ENCODE assay signal across 22 cellular contexts in the genomic region with DNA sequence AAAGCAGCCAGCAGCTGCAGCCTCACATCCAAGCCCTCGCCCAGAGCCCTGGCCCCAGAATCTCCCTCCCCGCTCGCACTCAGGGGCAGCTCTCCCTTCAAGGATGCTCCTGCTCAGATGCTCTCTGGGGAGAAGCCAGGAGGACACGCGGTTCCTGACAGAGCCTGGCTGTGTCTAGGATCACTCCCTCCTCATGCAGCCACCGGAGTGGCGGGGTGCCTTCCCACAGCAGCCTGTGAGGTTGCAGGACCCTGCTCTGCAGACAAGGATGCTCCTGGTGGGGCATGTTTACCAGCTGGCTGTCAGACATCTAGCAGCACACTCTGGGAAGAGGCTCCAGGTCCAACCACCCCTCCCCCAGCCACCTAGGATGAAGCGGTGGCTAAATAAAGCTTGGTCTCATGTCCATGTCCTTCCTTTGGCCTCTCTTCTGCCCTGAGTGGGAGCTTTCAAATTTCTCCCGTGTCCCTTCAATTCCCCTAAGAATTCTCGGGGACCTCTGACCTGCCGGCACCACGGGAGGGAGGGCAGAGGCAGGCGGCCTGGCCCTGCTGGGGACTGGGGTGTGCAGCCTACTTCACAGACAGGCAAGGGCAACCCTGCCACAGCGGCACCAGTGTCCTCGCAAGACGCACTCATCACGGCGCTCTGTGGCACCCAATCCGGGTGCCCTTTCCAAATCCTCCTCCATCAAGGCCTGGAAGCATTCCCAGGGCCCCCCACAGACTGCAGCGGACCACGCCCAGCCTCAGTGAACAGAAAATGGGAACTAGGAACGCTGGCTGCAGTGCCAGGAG.
DNase-seq lines count a peak whose midpoint lies in the region; ATAC-seq and TF ChIP-seq lines count a peak whose summit lies in the region.
"Had no signal": no experiment of that assay in that cellular context is flagged by ENCODE, and none has a peak within 500 bp of the region (broad histone marks: within the 10 kb centered on the region; RNA-seq: fewer than 3 reads in every experiment).

No MANE protein-coding gene starts in this region.

- H3K4me3 Mint-ChIP-seq in IgD-negative memory B cell: peak overlapping the region in 2 of 4 donors; percentile 23 to 58
- H3K4me3 Mint-ChIP-seq in dendritic cell treated with granulocyte-macrophage colony-stimulating factor and Interleukin-4, amounts not matched to agents 40 ng/mL and 50 ng/mL, for 4 days: no peak overlapping the region
- no peak overlapping the region for H3K4me3 Mint-ChIP-seq in mesothelial cell of epicardium
- H3K4me3 Mint-ChIP-seq: CD8-positive, alpha-beta T cell; central memory CD8-positive, alpha-beta T cell; effector memory CD8-positive, alpha-beta T cell; neural crest cell had no signal

- POLR2A ChIA-PET in A673 (lab: Charles Lee; ENCODE audit: low non-redundant PET): no interaction called here

- H3K4me1 Mint-ChIP-seq in IgD-negative memory B cell: peaks cover 34 to 59% (median 40%) of the 10 kb centered on the region in 3 donors
- H3K4me1 Mint-ChIP-seq in dendritic cell treated with granulocyte-macrophage colony-stimulating factor and Interleukin-4, amounts not matched to agents 40 ng/mL and 50 ng/mL, for 4 days (ENCODE audit: low read depth): peaks cover 64% of the 10 kb centered on the region
- peaks cover 26% of the 10 kb centered on the region for H3K4me1 Mint-ChIP-seq in mesothelial cell of epicardium
- H3K4me1 Mint-ChIP-seq: central memory CD8-positive, alpha-beta T cell had no signal

- H3K27me3 Mint-ChIP-seq in IgD-negative memory B cell (peaks cover 2% of the 10 kb centered on the region), mesothelial cell of epicardium (ENCODE audit: low read depth) (no peaks in the 10 kb centered on the region)
- no peaks in the 10 kb centered on the region for H3K27me3 Mint-ChIP-seq in dendritic cell treated with granulocyte-macrophage colony-stimulating factor and Interleukin-4, amounts not matched to agents 40 ng/mL and 50 ng/mL, for 4 days
- H3K27me3 Mint-ChIP-seq: central memory CD8-positive, alpha-beta T cell; effector memory CD8-positive, alpha-beta T cell had no signal

- no peak for ATAC-seq in GM18861 (IDR thresholded peaks at IDR 0.05; ENCODE audit: unreplicated experiment)
- ATAC-seq: CD8-positive, alpha-beta T cell; effector memory CD8-positive, alpha-beta T cell had no signal

- CTCF ChIA-PET in A673 (lab: Charles Lee): no interaction called here

- BruUV-seq in A673 (replicated peaks; lab: Mats Ljungman, UMichigan): no TSS peak

- intact Hi-C loops in A673 (cut with micrococcal nuclease; ENCODE audit: unreplicated experiment): no loop called here
- intact Hi-C loops in dendritic cell treated with granulocyte-macrophage colony-stimulating factor and Interleukin-4, amounts not matched to agents 40 ng/mL and 50 ng/mL, for 4 days (cut with micrococcal nuclease): no loop called here

- H3K27ac Mint-ChIP-seq in IgD-negative memory B cell: peak overlapping the region; percentile 84 to 93 (median 92)
- peak overlapping the region; percentile 37 for H3K27ac Mint-ChIP-seq in dendritic cell treated with granulocyte-macrophage colony-stimulating factor and Interleukin-4, amounts not matched to agents 40 ng/mL and 50 ng/mL, for 4 days
- peak overlapping the region; percentile 35 for H3K27ac Mint-ChIP-seq in mesothelial cell of epicardium
- H3K27ac Mint-ChIP-seq: CD8-positive, alpha-beta T cell; effector memory CD8-positive, alpha-beta T cell had no signal

- no peak overlapping the region for H3K4me3 ChIP-seq in A673 (ENCODE audit: low read depth, low read length, poor library complexity, severe bottlenecking)
- H3K4me3 ChIP-seq in effector memory CD4-positive, alpha-beta T cell (ENCODE audit: insufficient read depth, low read depth, low read length, poor library complexity, severe bottlenecking): no peak overlapping the region
- H3K4me3 ChIP-seq: HAP-1, psoas muscle, SJSA1 had no signal

- no peaks in the 10 kb centered on the region for H3K36me3 ChIP-seq in A673 (ENCODE audit: insufficient read depth, low read length, poor library complexity, severe bottlenecking)
- no peaks in the 10 kb centered on the region for H3K36me3 ChIP-seq in effector memory CD4-positive, alpha-beta T cell (ENCODE audit: control insufficient read depth, insufficient read depth, low read length)

- H3K36me3 Mint-ChIP-seq in IgD-negative memory B cell: peaks cover 1% of the 10 kb centered on the region
- H3K36me3 Mint-ChIP-seq in dendritic cell treated with granulocyte-macrophage colony-stimulating factor and Interleukin-4, amounts not matched to agents 40 ng/mL and 50 ng/mL, for 4 days (ENCODE audit: low read depth): peaks cover 44% of the 10 kb centered on the region
- peaks cover 2% of the 10 kb centered on the region for H3K36me3 Mint-ChIP-seq in mesothelial cell of epicardium
- H3K36me3 Mint-ChIP-seq: CD8-positive, alpha-beta T cell had no signal

- DNase-seq in A673 (ENCODE audit: low spot score) (no peak), mesothelial cell of epicardium (ENCODE audit: low spot score in 2 of 2, unreplicated experiment in 2 of 2) (no peak), superior temporal gyrus (ENCODE audit: extremely low spot score) (no peak), NK-92 (lab: John Stamatoyannopoulos, UW; ENCODE audit: unreplicated experiment) (no peak)
- DNase-seq in effector memory CD4-positive, alpha-beta T cell: no peak
- DNase-seq: CD8-positive, alpha-beta T cell; DND-41; effector memory CD8-positive, alpha-beta T cell; KBM-7; midbrain; MV-4-11; NCI-H2029; NCI-H524 treated with DMSO at 0.1 percent for 48 hours; psoas muscle; T-helper 9 cell had no signal

- no peak for TF ChIP-seq CTCF in A673 (conservative IDR thresholded peaks at IDR 0.05; ENCODE audit: low read depth, low read length)
- TF ChIP-seq CTCF in mesothelial cell of epicardium (IDR thresholded peaks at IDR 0.05; ENCODE audit: unreplicated experiment): no peak

- H3K27ac ChIP-seq in A673 (ENCODE audit: low read depth, low read length, poor library complexity, severe bottlenecking): peak overlapping the region; percentile 49
- no peak overlapping the region for H3K27ac ChIP-seq in effector memory CD4-positive, alpha-beta T cell (ENCODE audit: insufficient read depth, low read length, poor library complexity, severe bottlenecking)
- H3K27ac ChIP-seq: psoas muscle, SJSA1 had no signal

- peaks cover 21% of the 10 kb centered on the region for H3K4me1 ChIP-seq in A673 (ENCODE audit: insufficient read depth, low read length, poor library complexity, severe bottlenecking)
- H3K4me1 ChIP-seq in effector memory CD4-positive, alpha-beta T cell (ENCODE audit: control insufficient read depth, insufficient read depth, low read length, poor library complexity, severe bottlenecking): no peaks in the 10 kb centered on the region
- H3K4me1 ChIP-seq: psoas muscle, SJSA1 had no signal

- no peaks in the 10 kb centered on the region for H3K27me3 ChIP-seq in A673 (replicated peaks; ENCODE audit: insufficient read depth, low read depth, low read length, poor library complexity)
- H3K27me3 ChIP-seq in effector memory CD4-positive, alpha-beta T cell (replicated peaks; ENCODE audit: control insufficient read depth, insufficient read depth, low read length, poor library complexity, severe bottlenecking): no peaks in the 10 kb centered on the region
- H3K27me3 ChIP-seq: SJSA1 had no signal

- H3K9me3 Mint-ChIP-seq in IgD-negative memory B cell (no peaks in the 10 kb centered on the region), mesothelial cell of epicardium (no peaks in the 10 kb centered on the region)
- H3K9me3 Mint-ChIP-seq in dendritic cell treated with granulocyte-macrophage colony-stimulating factor and Interleukin-4, amounts not matched to agents 40 ng/mL and 50 ng/mL, for 4 days: no peaks in the 10 kb centered on the region
- H3K9me3 Mint-ChIP-seq: CD8-positive, alpha-beta T cell; central memory CD8-positive, alpha-beta T cell; effector memory CD8-positive, alpha-beta T cell; neural crest cell had no signal

- no peaks in the 10 kb centered on the region for H3K9me3 ChIP-seq in A673 (ENCODE audit: low read depth, low read length, poor library complexity, severe bottlenecking)
- no peaks in the 10 kb centered on the region for H3K9me3 ChIP-seq in effector memory CD4-positive, alpha-beta T cell (ENCODE audit: control insufficient read depth, low read length)
- H3K9me3 ChIP-seq: HAP-1, psoas muscle, SJSA1 had no signal

Comparison
In these comparisons a context has a peak if more than half of its experiments do, and no peak if none do; other contexts are left out.
1. H3K27ac Mint-ChIP-seq: peak in every context shown above with its lines; median percentile 92 in IgD-negative memory B cell; 37 in dendritic cell treated with granulocyte-macrophage colony-stimulating factor and Interleukin-4, amounts not matched to agents 40 ng/mL and 50 ng/mL, for 4 days; 35 in mesothelial cell of epicardium.